ENCODE assay signal across 8 cellular contexts in genomic region chr1:246506785-246507639, GRCh38.
DNase-seq lines count a peak whose midpoint lies in the region; ATAC-seq and TF ChIP-seq lines count a peak whose summit lies in the region.

Gene SMYD3 (minus strand): TSS chr1:246507279.

- H3K36me3 Mint-ChIP-seq in T-helper 1 cell treated with Interleukin-12 subunit alpha and Interleukin-12 subunit beta and Interleukin-4 antibody, amounts not matched to agents 30 μg/mL and 1 μg/mL, for 36 hours (ENCODE audit: low read depth), result no peaks in the 10 kb centered on the region

- H3K4me1 Mint-ChIP-seq in T-helper 1 cell treated with Interleukin-12 subunit alpha and Interleukin-12 subunit beta and Interleukin-4 antibody, amounts not matched to agents 30 μg/mL and 1 μg/mL, for 36 hours (ENCODE audit: low read depth), result peaks cover 20% of the 10 kb centered on the region

- peak within 1 kb of the TSS; percentile 76 for H3K27ac Mint-ChIP-seq in T-helper 1 cell treated with Interleukin-12 subunit alpha and Interleukin-12 subunit beta and Interleukin-4 antibody, amounts not matched to agents 30 μg/mL and 1 μg/mL, for 36 hours

- H3K9me3 Mint-ChIP-seq in T-helper 1 cell treated with Interleukin-12 subunit alpha and Interleukin-12 subunit beta and Interleukin-4 antibody, amounts not matched to agents 30 μg/mL and 1 μg/mL, for 36 hours, result no peaks in the 10 kb centered on the region

- peak within 1 kb of the TSS; percentile 90 for H3K4me3 ChIP-seq in retinal pigment epithelial cell (ENCODE audit: low read length)

- DNase-seq in GM13977 (ENCODE audit: low spot score) (peak; percentile 93), NCI-H1417 (lab: John Stamatoyannopoulos, UW) (peak; percentile 58 to 92 (median 90)), amygdala (lab: John Stamatoyannopoulos, UW) (peak in 48 of 56 donors; percentile 33 to 82 (median 66)), hepatic stellate cell (ENCODE audit: low spot score) (peak; percentile 98), retinal pigment epithelial cell (ENCODE audit: low read depth) (no peak), cortex of kidney (lab: John Stamatoyannopoulos, UW) (no peak)

- TF ChIP-seq CTCF in GM13977 (IDR thresholded peaks at IDR 0.05; ENCODE audit: extremely low read depth, insufficient read depth, missing control alignments), result peak; percentile 22
- no peak for TF ChIP-seq CTCF in retinal pigment epithelial cell (conservative IDR thresholded peaks at IDR 0.05; ENCODE audit: low read depth, low read length)

- no peaks in the 10 kb centered on the region for H3K27me3 Mint-ChIP-seq in T-helper 1 cell treated with Interleukin-12 subunit alpha and Interleukin-12 subunit beta and Interleukin-4 antibody, amounts not matched to agents 30 μg/mL and 1 μg/mL, for 36 hours (ENCODE audit: low read depth)

- in situ Hi-C loops in GM13977 (cut with MboI; ENCODE audit: low pct_unique_long_range_greater_than_20kb, low sequenced_read_pairs, unreplicated experiment), result no loop called here

- ATAC-seq in HG02798 (IDR thresholded peaks at IDR 0.05; ENCODE audit: poor library complexity, unreplicated experiment), result peak; percentile 94

- peak within 1 kb of the TSS; percentile 93 for H3K4me3 Mint-ChIP-seq in T-helper 1 cell treated with Interleukin-12 subunit alpha and Interleukin-12 subunit beta and Interleukin-4 antibody, amounts not matched to agents 30 μg/mL and 1 μg/mL, for 36 hours

Comparison
In these comparisons a context has a peak if more than half of its experiments do, and no peak if none do; other contexts are left out.
1. DNase-seq: peak in GM13977 (single experiment), NCI-H1417 (3 of 3), amygdala (48 of 56) and hepatic stellate cell (single experiment); none in retinal pigment epithelial cell (single experiment) and cortex of kidney (single experiment).